Comparison of ENCODE assay signal across 8 cellular contexts in the genomic region with DNA sequence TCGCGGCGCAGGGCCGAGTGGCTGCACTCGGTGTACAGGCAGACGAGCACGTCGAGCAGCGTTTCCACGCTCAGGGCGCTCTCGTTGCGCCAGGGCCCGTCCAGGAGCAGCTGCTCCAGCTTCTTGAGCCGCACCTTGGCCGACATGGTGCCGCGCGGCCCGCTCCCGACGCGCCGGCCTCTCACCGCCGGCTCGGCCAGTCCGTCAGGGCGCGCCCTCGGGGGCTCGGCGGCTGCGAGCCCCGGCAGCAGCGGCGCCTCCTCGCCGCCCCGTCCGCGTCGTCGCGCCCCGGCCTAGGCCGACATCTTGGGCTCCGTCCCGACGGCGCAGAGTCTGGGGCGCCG. TPM values are rescaled to one million over a fixed set of nuclear protein-coding genes. Genes with fewer than 3 reads are reported as not detected.
DNase-seq lines count a peak whose midpoint lies in the region; ATAC-seq and TF ChIP-seq lines count a peak whose summit lies in the region.

No MANE protein-coding gene starts in this region.

- H3K9me3 ChIP-seq in iPS DF 6.9 (ENCODE audit: control insufficient read depth, insufficient read depth, low read length) (no peaks in the 10 kb centered on the region), smooth muscle cell (replicated peaks; ENCODE audit: low read depth) (no peaks in the 10 kb centered on the region)

- peaks cover 67% of the 10 kb centered on the region for H3K79me2 ChIP-seq in smooth muscle cell (ENCODE audit: low read depth)

- ATAC-seq in GM21526 (IDR thresholded peaks at IDR 0.05; ENCODE audit: low FRiP score, unreplicated experiment) = peak; percentile 29
- ATAC-seq in activated CD8-positive, alpha-beta T cell treated with anti-CD3 and anti-CD28 coated beads for 36 hours = peak; percentile 21

- peaks cover 2% of the 10 kb centered on the region for H3K4me1 Mint-ChIP-seq in activated CD8-positive, alpha-beta T cell treated with anti-CD3 and anti-CD28 coated beads for 36 hours (ENCODE audit: low read depth)

- no CpG with 5 or more reads among the region's 53 CpGs for WGBS in iPS DF 6.9 (ENCODE audit: insufficient coverage, insufficient read length)
- under 1% methylated on average over 37 of the region's 53 CpGs for WGBS in smooth muscle cell (ENCODE audit: low lambda C conversion rate)

- H3K4me1 ChIP-seq in iPS DF 6.9 (ENCODE audit: control insufficient read depth, insufficient read depth, low read length) = no peaks in the 10 kb centered on the region; the same call in 1 of the 2 replicates
- H3K4me1 ChIP-seq in smooth muscle cell (ENCODE audit: low read depth) = peaks cover 17% of the 10 kb centered on the region

- peak overlapping the region; percentile 85 for H3K4me2 ChIP-seq in smooth muscle cell

- H3K27ac ChIP-seq in 22Rv1 (peak overlapping the region; percentile 79), iPS DF 6.9 (ENCODE audit: low read length) (no peak overlapping the region), smooth muscle cell (ENCODE audit: low read depth) (peak overlapping the region; percentile 64)

- DNase-seq in activated CD8-positive, alpha-beta T cell treated with anti-CD3 and anti-CD28 coated beads for 36 hours = no peak
- DNase-seq in iPS DF 6.9 (ENCODE audit: low read depth, low spot score) (no peak), smooth muscle cell (lab: John Stamatoyannopoulos, UW; ENCODE audit: unreplicated experiment) (no peak), ACHN (no peak), HuH-7 (ENCODE audit: low spot score) (no peak)
- no peak for DNase-seq in activated CD4-positive, alpha-beta T cell treated with anti-CD3 and anti-CD28 coated beads for 48 hours

- H4K20me1 ChIP-seq in smooth muscle cell (ENCODE audit: low read depth) = peaks cover 45% of the 10 kb centered on the region

- H3K27me3 ChIP-seq in iPS DF 6.9 (ENCODE audit: control insufficient read depth, insufficient read depth, low read length) = no peaks in the 10 kb centered on the region
- H3K27me3 ChIP-seq in smooth muscle cell (ENCODE audit: low read depth) = no peaks in the 10 kb centered on the region

- no peak overlapping the region for H3K4me3 Mint-ChIP-seq in activated CD8-positive, alpha-beta T cell treated with anti-CD3 and anti-CD28 coated beads for 36 hours

- no peak overlapping the region for H3K27ac Mint-ChIP-seq in activated CD8-positive, alpha-beta T cell treated with anti-CD3 and anti-CD28 coated beads for 36 hours

- POLR2A ChIA-PET in activated CD8-positive, alpha-beta T cell treated with anti-CD3 and anti-CD28 coated beads for 36 hours (lab: Charles Lee) = no interaction called here

- intact Hi-C loops in activated CD8-positive, alpha-beta T cell treated with anti-CD3 and anti-CD28 coated beads for 36 hours (cut with micrococcal nuclease) = no loop called here

- H3K36me3 ChIP-seq in iPS DF 6.9 (ENCODE audit: control insufficient read depth, insufficient read depth, low read length) (no peaks in the 10 kb centered on the region), smooth muscle cell (ENCODE audit: low read depth) (no peaks in the 10 kb centered on the region)

- peak overlapping the region; percentile 100 for H3K4me3 ChIP-seq in iPS DF 6.9 (ENCODE audit: low read length)
- H3K4me3 ChIP-seq in smooth muscle cell = peak overlapping the region; percentile 88

- peak overlapping the region; percentile 78 for H3K9ac ChIP-seq in smooth muscle cell (ENCODE audit: low read depth)

- peaks cover 3% of the 10 kb centered on the region for H3F3A ChIP-seq in smooth muscle cell (ENCODE audit: low read depth)

- TF ChIP-seq CTCF in 22Rv1 (IDR thresholded peaks at IDR 0.05) (no peak), smooth muscle cell (IDR thresholded peaks at IDR 0.05; ENCODE audit: borderline replicate concordance, insufficient read depth, poor library complexity, severe bottlenecking) (no peak)
- TF ChIP-seq CTCF in activated CD8-positive, alpha-beta T cell treated with anti-CD3 and anti-CD28 coated beads for 36 hours (IDR thresholded peaks at IDR 0.05) = no peak

- H3K27me3 Mint-ChIP-seq in activated CD8-positive, alpha-beta T cell treated with anti-CD3 and anti-CD28 coated beads for 36 hours = peaks cover 37% of the 10 kb centered on the region

- in situ Hi-C loops in ACHN (cut with HindIII; ENCODE audit: low pct_ligation_motif_present, low pct_unique_long_range_greater_than_20kb, low sequenced_read_pairs) = no loop called here

- no peaks in the 10 kb centered on the region for H3K9me3 Mint-ChIP-seq in activated CD8-positive, alpha-beta T cell treated with anti-CD3 and anti-CD28 coated beads for 36 hours

- CTCF ChIA-PET in activated CD8-positive, alpha-beta T cell treated with anti-CD3 and anti-CD28 coated beads for 36 hours (lab: Charles Lee) = no interaction called here

- H2AFZ ChIP-seq in smooth muscle cell (ENCODE audit: low read depth) = no peak overlapping the region

- H3K36me3 Mint-ChIP-seq in activated CD8-positive, alpha-beta T cell treated with anti-CD3 and anti-CD28 coated beads for 36 hours (ENCODE audit: low read depth) = no peaks in the 10 kb centered on the region

RNA-seq across cellular contexts. Expression of a gene that starts 0.3 kb away (rescaled TPM):
- total RNA-seq in activated CD8-positive, alpha-beta T cell treated with anti-CD3 and anti-CD28 coated beads for 36 hours = under 1 TPM; 0.72 to 0.96 TPM
- total RNA-seq in smooth muscle cell = 56.6 and 71.2 TPM in 2 replicates
- polyA plus RNA-seq in smooth muscle cell = 11.3 and 14.4 TPM in 2 replicates

RNA-seq across cellular contexts. Expression of a gene that starts 27.0 kb away (rescaled TPM):
- total RNA-seq in activated CD8-positive, alpha-beta T cell treated with anti-CD3 and anti-CD28 coated beads for 36 hours = not detected
- total RNA-seq in smooth muscle cell = not detected in 2 replicates
- not detected in 2 replicates for polyA plus RNA-seq in smooth muscle cell

RNA-seq across cellular contexts. Expression of a gene that starts 37.5 kb away (rescaled TPM):
- not detected for total RNA-seq in activated CD8-positive, alpha-beta T cell treated with anti-CD3 and anti-CD28 coated beads for 36 hours
- total RNA-seq in smooth muscle cell = not detected in 2 replicates
- polyA plus RNA-seq in smooth muscle cell = not detected in 2 replicates

Comparison
In these comparisons a context has a peak if more than half of its experiments do, and no peak if none do; other contexts are left out.
1. RNA of a gene that starts 0.3 kb away (total RNA-seq): 56.6 to 71.2 TPM in smooth muscle cell; 0.72 to 0.96 TPM in activated CD8-positive, alpha-beta T cell treated with anti-CD3 and anti-CD28 coated beads for 36 hours; every median in the first group is over 10 times any median in the second.